In the genomic region with DNA sequence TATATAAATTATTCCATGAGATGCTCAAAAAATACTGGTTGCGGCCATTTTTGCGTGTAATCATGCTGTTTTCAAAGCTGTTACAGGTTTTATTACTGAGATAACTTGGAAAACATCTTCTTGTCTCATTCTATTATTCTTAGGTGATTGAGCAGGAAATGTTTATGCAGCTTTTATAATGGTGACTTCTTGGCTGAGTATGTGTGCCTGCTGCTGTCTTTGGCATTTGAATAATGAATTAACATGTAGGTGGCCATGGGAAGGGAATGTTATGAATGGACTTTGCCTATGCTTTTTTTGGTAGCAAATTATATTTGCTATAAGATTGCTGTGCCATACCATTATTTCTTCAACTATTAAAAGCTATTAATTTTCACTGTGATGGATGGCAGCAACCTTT, we compare ENCODE assay signal across 23 cellular contexts. TPM values are rescaled to one million over a fixed set of nuclear protein-coding genes. Genes with fewer than 3 reads are reported as not detected.
DNase-seq lines count a peak whose midpoint lies in the region; ATAC-seq, FAIRE-seq and TF ChIP-seq lines count a peak whose summit lies in the region.
"Had no signal": no experiment of that assay in that cellular context is flagged by ENCODE, and none has a peak within 500 bp of the region (broad histone marks: within the 10 kb centered on the region; RNA-seq: fewer than 3 reads in every experiment).

No MANE protein-coding gene starts in this region.

- no peaks in the 10 kb centered on the region for H3K27me3 Mint-ChIP-seq in effector memory CD8-positive, alpha-beta T cell
- H3K27me3 Mint-ChIP-seq: CD4-positive, alpha-beta T cell had no signal

- no peak overlapping the region for H3K23ac ChIP-seq in trophoblast cell (ENCODE audit: low read length)

- ATAC-seq in pancreas = no peak
- ATAC-seq in effector memory CD8-positive, alpha-beta T cell (replicated peaks) = no peak
- ATAC-seq: Panc1 had no signal

- H3K4me2 ChIP-seq in trophoblast cell (ENCODE audit: low read length) = no peak overlapping the region

- no peak overlapping the region for H2BK12ac ChIP-seq in trophoblast cell (ENCODE audit: low read length)

- no peak overlapping the region for H2AK5ac ChIP-seq in trophoblast cell (ENCODE audit: low read length)

- intact Hi-C loops in pancreas (cut with DNase I) = no loop called here

- H4K91ac ChIP-seq in trophoblast cell (ENCODE audit: low read depth, low read length) = no peak overlapping the region

- no peak overlapping the region for H3K27ac Mint-ChIP-seq in effector memory CD8-positive, alpha-beta T cell
- H3K27ac Mint-ChIP-seq: CD4-positive, alpha-beta T cell; HFFc6; IgD-negative memory B cell had no signal

- no peak overlapping the region for H4K12ac ChIP-seq in trophoblast cell (ENCODE audit: low read depth, low read length)

- no peak overlapping the region for H4K8ac ChIP-seq in trophoblast cell (ENCODE audit: low read depth, low read length)

- no peak overlapping the region for H2BK5ac ChIP-seq in trophoblast cell (ENCODE audit: low read depth, low read length, poor library complexity)

- H3K4ac ChIP-seq in trophoblast cell (ENCODE audit: low read depth, low read length) = peak overlapping the region; percentile 69

- H3K36me3 Mint-ChIP-seq in effector memory CD8-positive, alpha-beta T cell (ENCODE audit: insufficient read depth) = peaks cover 2% of the 10 kb centered on the region

- no peaks in the 10 kb centered on the region for H3K79me1 ChIP-seq in trophoblast cell (ENCODE audit: low read length)

- no peak overlapping the region for H2BK120ac ChIP-seq in trophoblast cell (ENCODE audit: insufficient read depth, low read length, poor library complexity)

- TF ChIP-seq CTCF in pancreas (IDR thresholded peaks at IDR 0.05) = no peak

- H3K9me3 ChIP-seq in trophoblast cell (ENCODE audit: insufficient read depth, low read depth, low read length) = no peaks in the 10 kb centered on the region
- no peaks in the 10 kb centered on the region for H3K9me3 ChIP-seq in pancreas
- H3K9me3 ChIP-seq: SJSA1 had no signal

- H3K36me3 ChIP-seq in trophoblast cell (ENCODE audit: control insufficient read depth in 1 of 2, insufficient read depth in 2 of 2, low read length in 2 of 2) (no peaks in the 10 kb centered on the region), pancreas (no peaks in the 10 kb centered on the region)
- H3K36me3 ChIP-seq: SJSA1 had no signal

- H3K9ac ChIP-seq in trophoblast cell (ENCODE audit: low read length) = no peak overlapping the region

- H3K4me3 ChIP-seq in trophoblast cell (ENCODE audit: low read depth, low read length) = no peak overlapping the region
- no peak overlapping the region for H3K4me3 ChIP-seq in pancreas
- H3K4me3 ChIP-seq: SJSA1 had no signal

- no peak for FAIRE-seq in pancreas (lab: Jason Lieb, UNC)
- FAIRE-seq: A204.1, H54 had no signal

- WGBS in trophoblast cell (ENCODE audit: extremely low coverage, insufficient coverage, insufficient read length) = no CpG with 5 or more reads among the region's 2 CpGs
- 94 to 97% methylated on average over 2 of the region's 2 CpGs for WGBS in pancreas, 2 donors

- no peak overlapping the region for H3K14ac ChIP-seq in trophoblast cell (ENCODE audit: low read length)

- H3K27me3 ChIP-seq in trophoblast cell (ENCODE audit: insufficient read depth, low read length) = no peaks in the 10 kb centered on the region
- H3K27me3 ChIP-seq in pancreas = no peaks in the 10 kb centered on the region
- H3K27me3 ChIP-seq: SJSA1 had no signal

- no peaks in the 10 kb centered on the region for H3K4me1 ChIP-seq in trophoblast cell (ENCODE audit: control insufficient read depth in 1 of 2, insufficient read depth in 2 of 2, low read length in 2 of 2)
- peaks cover 0 to 14% (median 9%) of the 10 kb centered on the region in 3 donors for H3K4me1 ChIP-seq in pancreas

- no peak overlapping the region for H3K4me3 Mint-ChIP-seq in effector memory CD8-positive, alpha-beta T cell
- H3K4me3 Mint-ChIP-seq: CD4-positive, alpha-beta T cell; HFFc6; IgD-negative memory B cell had no signal

- no peaks in the 10 kb centered on the region for H3K4me1 Mint-ChIP-seq in effector memory CD8-positive, alpha-beta T cell (ENCODE audit: low read depth in 2 of 2)
- H3K4me1 Mint-ChIP-seq: IgD-negative memory B cell had no signal

- DNase-seq in EH (ENCODE audit: low read depth) (peak; percentile 34), NCI-H446 treated with DMSO at 0.1 percent for 48 hours (lab: John Stamatoyannopoulos, UW) (peak; percentile 42), cerebellar nuclear complex (lab: John Stamatoyannopoulos, UW) (peak; percentile 7 to 32), trophoblast cell (no peak), pancreas (no peak), NCI-H524 (lab: John Stamatoyannopoulos, UW) (no peak), NCI-H2196 (lab: John Stamatoyannopoulos, UW; ENCODE audit: unreplicated experiment) (no peak)
- no peak for DNase-seq in effector memory CD8-positive, alpha-beta T cell
- DNase-seq: Calu3; CD4-positive, alpha-beta T cell; DMS53; HFFc6; Karpas-422; MM.1S; NCI-H1092; NCI-H1694 treated with DMSO at 0.1 percent for 48 hours; NCI-H2107; NCI-H2227 treated with DMSO at 0.1 percent for 48 hours had no signal

- H3K9me3 Mint-ChIP-seq in effector memory CD8-positive, alpha-beta T cell = peaks cover 11% of the 10 kb centered on the region in 2 donors
- H3K9me3 Mint-ChIP-seq: HFFc6 had no signal

- H3K79me2 ChIP-seq in trophoblast cell (ENCODE audit: control insufficient read depth, insufficient read depth, low read length, poor library complexity) = no peaks in the 10 kb centered on the region

- no peak overlapping the region for H3K27ac ChIP-seq in trophoblast cell (ENCODE audit: low read depth, low read length)
- H3K27ac ChIP-seq in pancreas = no peak overlapping the region
- H3K27ac ChIP-seq: SJSA1 had no signal

- H3K18ac ChIP-seq in trophoblast cell (ENCODE audit: low read length) = no peak overlapping the region

- no peak overlapping the region for H2AFZ ChIP-seq in trophoblast cell (ENCODE audit: insufficient read depth, low read length, poor library complexity)

RNA-seq across cellular contexts. Expression of a gene that starts 52.6 kb away (rescaled TPM):
- polyA plus RNA-seq in trophoblast cell (2013) = 75.5 and 79.8 TPM in 2 replicates
- 10 to 100 TPM in 1 of 6 donors, 1 to 10 TPM in 5; 3.9 to 12.9 (median 5.0) TPM for total RNA-seq in pancreas
- polyA plus RNA-seq in pancreas = 1 to 10 TPM; 2.5 to 3.9 TPM

Comparison
In these comparisons a context has a peak if more than half of its experiments do, and no peak if none do; other contexts are left out.
1. DNase-seq: peak in EH (single experiment), NCI-H446 treated with DMSO at 0.1 percent for 48 hours (single experiment) and cerebellar nuclear complex (2 of 2); none in trophoblast cell (0 of 2), pancreas (0 of 6), NCI-H524 (0 of 2), NCI-H2196 (single experiment) and effector memory CD8-positive, alpha-beta T cell (0 of 3).